In the genomic region with DNA sequence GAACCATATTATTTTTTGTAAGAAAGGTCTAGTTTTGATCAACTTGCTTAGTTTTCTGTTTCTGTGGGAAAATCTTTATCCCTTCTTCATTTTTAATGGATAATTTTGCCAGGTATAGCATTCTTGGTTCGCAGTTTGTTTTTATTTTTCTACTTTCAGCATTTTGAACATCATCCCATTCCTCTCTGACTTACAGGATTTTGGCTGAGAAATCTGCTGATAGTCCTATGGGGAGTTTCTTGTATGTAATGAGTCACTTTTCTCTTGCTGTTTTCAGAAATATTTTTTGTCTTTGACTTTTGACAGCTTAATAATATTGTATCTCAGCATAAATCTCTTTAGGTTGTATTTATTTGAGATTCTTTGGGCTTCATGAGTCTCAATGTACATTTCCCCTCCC, we compare ENCODE assay signal across 24 cellular contexts.
"Had no signal": no experiment of that assay in that cellular context is flagged by ENCODE, and none has a peak within 500 bp of the region (broad histone marks: within the 10 kb centered on the region; RNA-seq: fewer than 3 reads in every experiment).

No MANE protein-coding gene starts in this region.

- DNase-seq: colonic mucosa; cortex of kidney; dermis blood vessel endothelial cell; dorsolateral prefrontal cortex; effector CD4-positive, alpha-beta T cell; effector CD8-positive, alpha-beta T cell; effector memory CD4-positive, alpha-beta T cell; effector memory CD8-positive, alpha-beta T cell; endodermal cell; erythroblast; esophagus squamous epithelium; foreskin fibroblast; foreskin keratinocyte; foreskin melanocyte; gastrocnemius medialis; glutamatergic neuron; head of caudate nucleus; heart left ventricle; heart right ventricle had no signal

- H3K27ac ChIP-seq: colonic mucosa, coronary artery, dorsolateral prefrontal cortex, epithelial cell of prostate, esophagus squamous epithelium, foreskin keratinocyte, gastrocnemius medialis, heart right ventricle had no signal

- H3K9me3 ChIP-seq: gastrocnemius medialis had no signal

- H3K36me3 ChIP-seq: colonic mucosa, esophagus muscularis mucosa, esophagus squamous epithelium, gastrocnemius medialis, gastroesophageal sphincter, heart left ventricle, heart right ventricle had no signal

- H3K4me3 ChIP-seq: colonic mucosa, coronary artery, dorsolateral prefrontal cortex, esophagus muscularis mucosa, esophagus squamous epithelium, gastrocnemius medialis, gastroesophageal sphincter, heart left ventricle, heart right ventricle had no signal

- H3K4me1 ChIP-seq: colonic mucosa, foreskin keratinocyte, gastrocnemius medialis had no signal

- ATAC-seq: effector memory CD8-positive, alpha-beta T cell; esophagus mucosa; foreskin keratinocyte; gastrocnemius medialis; gastroesophageal sphincter; heart left ventricle; heart right ventricle had no signal

- H3K27me3 ChIP-seq: colonic mucosa, dorsolateral prefrontal cortex, esophagus muscularis mucosa, esophagus squamous epithelium, foreskin keratinocyte, gastrocnemius medialis, gastroesophageal sphincter, heart left ventricle, heart right ventricle had no signal
